In genomic region chr16:88705746-88706287, GRCh38 we compare ENCODE assay signal across 8 cellular contexts.
DNase-seq lines count a peak whose midpoint lies in the region; ATAC-seq and TF ChIP-seq lines count a peak whose summit lies in the region.

No MANE protein-coding gene starts in this region.

- H3K4me2 ChIP-seq in OCI-LY3 (ENCODE audit: low read length) = peak overlapping the region; percentile 100

- peaks cover 79% of the 10 kb centered on the region for H3K79me2 ChIP-seq in OCI-LY3 (ENCODE audit: low read length)

- H4K20me1 ChIP-seq in OCI-LY3 (ENCODE audit: insufficient read depth, low read length) = no peaks in the 10 kb centered on the region

- H3K9ac ChIP-seq in OCI-LY3 (ENCODE audit: low read length) = peak overlapping the region; percentile 86
- peak overlapping the region; percentile 75 to 85 for H3K9ac ChIP-seq in duodenal mucosa (ENCODE audit: low read depth in 1 of 2, low read length in 2 of 2)
- peak overlapping the region; percentile 77 to 80 for H3K9ac ChIP-seq in mucosa of rectum (ENCODE audit: low read depth in 1 of 2, low read length in 2 of 2)

- H3K9me3 ChIP-seq in OCI-LY3 (ENCODE audit: insufficient read depth, low read length) = no peaks in the 10 kb centered on the region
- no peaks in the 10 kb centered on the region for H3K9me3 ChIP-seq in duodenal mucosa (ENCODE audit: control insufficient read depth in 1 of 2, low read length in 2 of 2)
- no peaks in the 10 kb centered on the region for H3K9me3 ChIP-seq in mucosa of rectum (ENCODE audit: control insufficient read depth in 2 of 2, low read length in 2 of 2)

- no peak for TF ChIP-seq CTCF in OCI-LY3 (IDR thresholded peaks at IDR 0.05; ENCODE audit: low read depth, low read length)

- peak; percentile 28 for ATAC-seq in GM18517 (IDR thresholded peaks at IDR 0.05; ENCODE audit: unreplicated experiment)

- DNase-seq in HEK293T (ENCODE audit: extremely low spot score) (peak; percentile 51), NK-92 (lab: John Stamatoyannopoulos, UW; ENCODE audit: unreplicated experiment) (no peak), NCI-H2081 (lab: John Stamatoyannopoulos, UW) (no peak)
- no peak for DNase-seq in activated CD4-positive, CD25-positive, alpha-beta regulatory T cell treated with anti-CD3 and anti-CD28 coated beads, Interleukin-2, amount 50 U/mL, for 72 hours

- no peak overlapping the region for H3K27ac ChIP-seq in OCI-LY3 (ENCODE audit: low read length)
- peak overlapping the region; percentile 50 for H3K27ac ChIP-seq in duodenal mucosa (ENCODE audit: low read depth, low read length)
- peak overlapping the region; percentile 68 to 86 for H3K27ac ChIP-seq in mucosa of rectum (ENCODE audit: low read depth in 2 of 2, low read length in 2 of 2)

- H3K27me3 ChIP-seq in OCI-LY3 (ENCODE audit: low read depth, low read length) (no peaks in the 10 kb centered on the region), duodenal mucosa (ENCODE audit: control insufficient read depth in 1 of 2, insufficient read depth in 2 of 2, low read length in 2 of 2) (no peaks in the 10 kb centered on the region), mucosa of rectum (ENCODE audit: control insufficient read depth in 2 of 2, insufficient read depth in 2 of 2, low read length in 2 of 2) (no peaks in the 10 kb centered on the region)

- H3K4me1 ChIP-seq in OCI-LY3 (ENCODE audit: low read length) (peaks cover 23% of the 10 kb centered on the region), duodenal mucosa (ENCODE audit: control insufficient read depth in 1 of 2, insufficient read depth in 2 of 2, low read length in 2 of 2) (peaks cover 16 to 48% of the 10 kb centered on the region in 2 donors), mucosa of rectum (ENCODE audit: control insufficient read depth in 2 of 2, insufficient read depth in 2 of 2, low read length in 2 of 2) (peaks cover 31 to 38% of the 10 kb centered on the region in 2 donors)

- CTCF ChIA-PET in HEK293T (lab: Yijun Ruan, JAX) = interaction anchor here (1.3 kb wide), 1 partner anchor 32 kb away, joined by 3 read pairs; no protein-coding TSS in a partner anchor

- H3K4me3 ChIP-seq in OCI-LY3 (ENCODE audit: low read length) (peak overlapping the region; percentile 93), duodenal mucosa (ENCODE audit: low read depth in 1 of 2, low read length in 2 of 2) (peak overlapping the region; percentile 94 to 95), mucosa of rectum (ENCODE audit: low read length in 2 of 2) (peak overlapping the region; percentile 78 to 97)

- H3K36me3 ChIP-seq in OCI-LY3 (replicated peaks; ENCODE audit: low read depth, low read length) (peaks cover 3% of the 10 kb centered on the region), duodenal mucosa (ENCODE audit: control insufficient read depth in 1 of 2, insufficient read depth in 2 of 2, low read length in 2 of 2) (peaks cover 0 to 5% of the 10 kb centered on the region in 2 donors), mucosa of rectum (ENCODE audit: control insufficient read depth in 2 of 2, insufficient read depth in 2 of 2, low read length in 2 of 2) (no peaks in the 10 kb centered on the region)

- no peak overlapping the region for H2AFZ ChIP-seq in OCI-LY3 (ENCODE audit: low read depth, low read length)

- POLR2A ChIA-PET in HEK293T (lab: Yijun Ruan, JAX) = interaction anchor here (0.8 kb wide), 1 partner anchor 18 kb away, joined by 4 read pairs; no protein-coding TSS in a partner anchor

TF ChIP-seq in HEK293T, 16 proteins besides CTCF, POLR2A, EP300 and RAD21:
- TF ChIP-seq FOXA1 (IDR thresholded peaks at IDR 0.05) (no peak), CTBP1 (IDR thresholded peaks at IDR 0.05; ENCODE audit: borderline replicate concordance) (no peak)
